ENCODE assay signal across 2 cellular contexts in genomic region chr17:67116045-67116575, GRCh38.
TF ChIP-seq lines count a peak whose summit lies in the region.

No MANE protein-coding gene starts in this region.

TF ChIP-seq in SK-N-SH, 30 proteins besides CTCF, POLR2A, EP300 and RAD21 (continued from another document):
- TF ChIP-seq USF1 (IDR thresholded peaks at IDR 0.05; ENCODE audit: borderline replicate concordance, low read depth) = no peak
- TF ChIP-seq RFX5 (IDR thresholded peaks at IDR 0.05; ENCODE audit: low read length) = no peak
- TF ChIP-seq NFIC (IDR thresholded peaks at IDR 0.05; ENCODE audit: borderline replicate concordance) = no peak

TF ChIP-seq in K562, 482 proteins besides CTCF, POLR2A, EP300 and RAD21:
- TF ChIP-seq CHAMP1 (IDR thresholded peaks at IDR 0.05) (0 out of 2 replicates have a peak, but pooled peaks have one; percentile 66), ARID3B (CRISPR knock-in tag; IDR thresholded peaks at IDR 0.05; ENCODE audit: borderline replicate concordance) (no peak), MYBL2 (IDR thresholded peaks at IDR 0.05; ENCODE audit: low read depth) (0 out of 2 replicates have a peak, but pooled peaks have one; percentile 9), MYBL2 (CRISPR knock-in tag; IDR thresholded peaks at IDR 0.05; ENCODE audit: borderline replicate concordance) (no peak), POLR3G (IDR thresholded peaks at IDR 0.05; ENCODE audit: extremely low read depth, insufficient read length, insufficient replicate concordance) (no peak), CC2D1A (IDR thresholded peaks at IDR 0.05) (peak; percentile 36; the same call in 1 of the 2 replicates), ZNF354B (CRISPR knock-in tag; IDR thresholded peaks at IDR 0.05) (peak; percentile 89), RBM25 (IDR thresholded peaks at IDR 0.05; ENCODE audit: low read depth, low read length, severe bottlenecking) (no peak), FOXM1 (IDR thresholded peaks at IDR 0.05; ENCODE audit: low read depth) (0 out of 2 replicates have a peak, but pooled peaks have one; percentile 23), FOXM1 (CRISPR knock-in tag; IDR thresholded peaks at IDR 0.05; ENCODE audit: low read depth) (no peak), ZNF507 (tag; conservative IDR thresholded peaks at IDR 0.05) (peak; percentile 98)
TF ChIP-seq in K562: peak in this region for 6.
